20 cellular contexts compared by ENCODE assay signal in genomic region chr1:230550428-230550827, GRCh38.
DNase-seq lines count a peak whose midpoint lies in the region; ATAC-seq, FAIRE-seq and TF ChIP-seq lines count a peak whose summit lies in the region.
"Had no signal": no experiment of that assay in that cellular context is flagged by ENCODE, and none has a peak within 500 bp of the region (broad histone marks: within the 10 kb centered on the region; RNA-seq: fewer than 3 reads in every experiment).

No MANE protein-coding gene starts in this region.

- no peaks in the 10 kb centered on the region for H3K36me3 Mint-ChIP-seq in activated T-cell treated with anti-CD3 and anti-CD28 coated beads, Interleukin-2, amount 50 U/mL, for 72 hours (ENCODE audit: insufficient read depth in 2 of 2)
- no peaks in the 10 kb centered on the region for H3K36me3 Mint-ChIP-seq in activated T-cell treated with anti-CD3 and anti-CD28 coated beads, Interleukin-2, amount 50 U/mL, for 24 hours (ENCODE audit: low read depth)
- H3K36me3 Mint-ChIP-seq: activated naive CD4-positive, alpha-beta T cell treated with anti-CD3 and anti-CD28 coated beads, Interleukin-2, amount 10 ng/mL, durations not matched to agents 7 days and 5 days had no signal

- DNase-seq in activated T-cell treated with anti-CD3 and anti-CD28 coated beads, Interleukin-2, amount 50 U/mL, for 72 hours: peak; percentile 4 to 15
- DNase-seq in activated T-cell treated with anti-CD3 and anti-CD28 coated beads, Interleukin-2, amount 50 U/mL, for 24 hours: no peak
- peak; percentile 54 for DNase-seq in NCI-H2029 treated with DMSO at 0.1 percent for 48 hours (lab: John Stamatoyannopoulos, UW)
- DNase-seq in dorsolateral prefrontal cortex: no peak
- DNase-seq in urothelium cell line (ENCODE audit: low spot score): peak; percentile 25
- DNase-seq in prostate gland (ENCODE audit: low spot score): no peak
- DNase-seq in activated CD4-positive, CD25-positive, alpha-beta regulatory T cell (lab: John Stamatoyannopoulos, UW): no peak
- DNase-seq: activated naive CD4-positive, alpha-beta T cell treated with anti-CD3 and anti-CD28 coated beads, Interleukin-2, amount 10 ng/mL, durations not matched to agents 7 days and 5 days; HCEC 1CT; hippocampal formation; IMR-90; left ventricle myocardium superior; NCI-H1436; NCI-H510A treated with DMSO at 0.1 percent for 48 hours; posterior cingulate gyrus; stomach; uterus; WERI-Rb-1 had no signal

- H3K27me3 ChIP-seq in dorsolateral prefrontal cortex (no peaks in the 10 kb centered on the region), prostate gland (replicated peaks; ENCODE audit: insufficient read depth) (no peaks in the 10 kb centered on the region)
- H3K27me3 ChIP-seq: stomach, uterus had no signal

- H3K9me3 Mint-ChIP-seq in activated T-cell treated with anti-CD3 and anti-CD28 coated beads, Interleukin-2, amount 50 U/mL, for 72 hours: no peaks in the 10 kb centered on the region
- H3K9me3 Mint-ChIP-seq in activated T-cell treated with anti-CD3 and anti-CD28 coated beads, Interleukin-2, amount 50 U/mL, for 24 hours: no peaks in the 10 kb centered on the region
- H3K9me3 Mint-ChIP-seq: activated naive CD4-positive, alpha-beta T cell treated with anti-CD3 and anti-CD28 coated beads, Interleukin-2, amount 10 ng/mL, durations not matched to agents 7 days and 5 days had no signal

- intact Hi-C loops in dorsolateral prefrontal cortex (cut with DNase I): no loop called here
- intact Hi-C loops in prostate gland (cut with DNase I): no loop called here

- H3K9me3 ChIP-seq in prostate gland: no peaks in the 10 kb centered on the region
- H3K9me3 ChIP-seq: stomach, uterus had no signal

- H3K27ac ChIP-seq in dorsolateral prefrontal cortex: peak overlapping the region in 33 of 59 donors; percentile 10 to 88 (median 76)
- H3K27ac ChIP-seq in prostate gland: no peak overlapping the region
- H3K27ac ChIP-seq: stomach, uterus, WERI-Rb-1 had no signal

- TF ChIP-seq CTCF in dorsolateral prefrontal cortex (IDR thresholded peaks at IDR 0.05 in 54 of 56, conservative IDR thresholded peaks at IDR 0.05 in 2 of 56; ENCODE audit: low read depth in 1 of 56, partially characterized antibody in 56 of 56): no peak
- TF ChIP-seq CTCF in prostate gland (IDR thresholded peaks at IDR 0.05): no peak

- TF ChIP-seq POLR2A in prostate gland (IDR thresholded peaks at IDR 0.05): no peak

- WGBS in prostate gland: 36% methylated on average over 1 of the region's 1 CpG

- H3K27me3 Mint-ChIP-seq in activated T-cell treated with anti-CD3 and anti-CD28 coated beads, Interleukin-2, amount 50 U/mL, for 72 hours (ENCODE audit: low read depth): peaks cover 33% of the 10 kb centered on the region
- H3K27me3 Mint-ChIP-seq in activated T-cell treated with anti-CD3 and anti-CD28 coated beads, Interleukin-2, amount 50 U/mL, for 24 hours: peaks cover 42% of the 10 kb centered on the region

- no peak overlapping the region for H3K4me3 Mint-ChIP-seq in activated T-cell treated with anti-CD3 and anti-CD28 coated beads, Interleukin-2, amount 50 U/mL, for 72 hours
- no peak overlapping the region for H3K4me3 Mint-ChIP-seq in activated T-cell treated with anti-CD3 and anti-CD28 coated beads, Interleukin-2, amount 50 U/mL, for 24 hours
- H3K4me3 Mint-ChIP-seq: activated naive CD4-positive, alpha-beta T cell treated with anti-CD3 and anti-CD28 coated beads, Interleukin-2, amount 10 ng/mL, durations not matched to agents 7 days and 5 days had no signal

- H3K4me1 ChIP-seq in prostate gland (replicated peaks): no peaks in the 10 kb centered on the region
- H3K4me1 ChIP-seq: uterus had no signal

- no peaks in the 10 kb centered on the region for H3K36me3 ChIP-seq in prostate gland
- H3K36me3 ChIP-seq: stomach, uterus, WERI-Rb-1 had no signal

- H3K4me3 ChIP-seq in dorsolateral prefrontal cortex (no peak overlapping the region), prostate gland (no peak overlapping the region)
- H3K4me3 ChIP-seq: stomach, uterus had no signal

- peak; percentile 81 to 90 for ATAC-seq in activated T-cell treated with anti-CD3 and anti-CD28 coated beads, Interleukin-2, amount 50 U/mL, for 72 hours (replicated peaks in 1 of 2)
- ATAC-seq in HG03280 (IDR thresholded peaks at IDR 0.05; ENCODE audit: unreplicated experiment): no peak
- ATAC-seq: left ventricle myocardium superior had no signal

- no peak for FAIRE-seq in urothelium cell line (lab: Jason Lieb, UNC)
- FAIRE-seq: D721Med had no signal

- H3K27ac Mint-ChIP-seq in activated T-cell treated with anti-CD3 and anti-CD28 coated beads, Interleukin-2, amount 50 U/mL, for 72 hours: no peak overlapping the region
- H3K27ac Mint-ChIP-seq in activated T-cell treated with anti-CD3 and anti-CD28 coated beads, Interleukin-2, amount 50 U/mL, for 24 hours: no peak overlapping the region
- H3K27ac Mint-ChIP-seq: activated naive CD4-positive, alpha-beta T cell treated with anti-CD3 and anti-CD28 coated beads, Interleukin-2, amount 10 ng/mL, durations not matched to agents 7 days and 5 days had no signal

- no peaks in the 10 kb centered on the region for H3K4me1 Mint-ChIP-seq in activated T-cell treated with anti-CD3 and anti-CD28 coated beads, Interleukin-2, amount 50 U/mL, for 72 hours (ENCODE audit: low read depth)
- H3K4me1 Mint-ChIP-seq in activated T-cell treated with anti-CD3 and anti-CD28 coated beads, Interleukin-2, amount 50 U/mL, for 24 hours (ENCODE audit: low read depth): peaks cover 2% of the 10 kb centered on the region

Comparison
In these comparisons a context has a peak if more than half of its experiments do, and no peak if none do; other contexts are left out.
1. DNase-seq: peak in activated T-cell treated with anti-CD3 and anti-CD28 coated beads, Interleukin-2, amount 50 U/mL, for 72 hours (2 of 2), NCI-H2029 treated with DMSO at 0.1 percent for 48 hours (single experiment) and urothelium cell line (single experiment); none in activated T-cell treated with anti-CD3 and anti-CD28 coated beads, Interleukin-2, amount 50 U/mL, for 24 hours (single experiment), dorsolateral prefrontal cortex (0 of 10), prostate gland (single experiment) and activated CD4-positive, CD25-positive, alpha-beta regulatory T cell (0 of 4).
2. H3K27ac ChIP-seq: peak in dorsolateral prefrontal cortex (33 of 59); none in prostate gland (0 of 2).